ENCODE assay signal across 11 cellular contexts in genomic region chr14:74571441-74571841, GRCh38. TPM values are rescaled to one million over a fixed set of nuclear protein-coding genes. Genes with fewer than 3 reads are reported as not detected.
DNase-seq lines count a peak whose midpoint lies in the region; ATAC-seq and TF ChIP-seq lines count a peak whose summit lies in the region.
"Had no signal": no experiment of that assay in that cellular context is flagged by ENCODE, and none has a peak within 500 bp of the region (broad histone marks: within the 10 kb centered on the region; RNA-seq: fewer than 3 reads in every experiment).

No MANE protein-coding gene starts in this region.

- no peaks in the 10 kb centered on the region for H3K27me3 Mint-ChIP-seq in brain

- H3K9me3 ChIP-seq in lung (ENCODE audit: control insufficient read depth in 2 of 2, insufficient read depth in 1 of 2, low read length in 1 of 2) (no peaks in the 10 kb centered on the region), tibial artery (no peaks in the 10 kb centered on the region)

- peak; percentile 35 for DNase-seq in NCI-H748 (lab: John Stamatoyannopoulos, UW; ENCODE audit: unreplicated experiment)
- no peak for DNase-seq in NCI-H748 treated with DMSO at 0.1 percent for 48 hours (lab: John Stamatoyannopoulos, UW)
- no peak for DNase-seq in lung (ENCODE audit: low spot score)
- peak in 1 of 2 donors; percentile 47 for DNase-seq in tibial artery
- DNase-seq in UCSD-AML1 (lab: John Stamatoyannopoulos, UW; ENCODE audit: unreplicated experiment), result no peak
- no peak for DNase-seq in NCI-H2029 treated with DMSO at 0.1 percent for 48 hours (lab: John Stamatoyannopoulos, UW)
- DNase-seq: stimulated activated CD4-positive, alpha-beta T cell treated with anti-CD3 and anti-CD28 coated beads, Interleukin-4, amount 100 ng/mL, for 4 hours had no signal

- no peaks in the 10 kb centered on the region for H3K36me3 Mint-ChIP-seq in brain

- WGBS in lung, 2 donors, result 31 to 39% methylated on average over 9 of the region's 9 CpGs

- H3K36me3 ChIP-seq in lung (ENCODE audit: control insufficient read depth in 2 of 2, insufficient read depth in 2 of 2, low read length in 2 of 2), result no peaks in the 10 kb centered on the region
- H3K36me3 ChIP-seq in tibial artery, result no peaks in the 10 kb centered on the region

- peaks cover 61% of the 10 kb centered on the region for H3K4me1 Mint-ChIP-seq in brain

- H3K27me3 ChIP-seq in lung (ENCODE audit: control insufficient read depth, insufficient read depth) (no peaks in the 10 kb centered on the region), tibial artery (no peaks in the 10 kb centered on the region)

- H3K4me3 ChIP-seq in lung (no peak overlapping the region), tibial artery (peak overlapping the region; percentile 18 to 27)
- H3K4me3 ChIP-seq: K562 had no signal

- H3K4me1 ChIP-seq in lung (ENCODE audit: control insufficient read depth in 2 of 2, insufficient read depth in 2 of 2, low read length in 2 of 2) (peaks cover 0 to 12% of the 10 kb centered on the region in 2 donors), tibial artery (peaks cover 4 to 99% (median 87%) of the 10 kb centered on the region in 4 donors)

- peaks cover 0 to 2% (median 0%) of the 10 kb centered on the region in 5 experiments for H3K9me3 Mint-ChIP-seq in brain
- H3K9me3 Mint-ChIP-seq: central memory CD8-positive, alpha-beta T cell had no signal

- intact Hi-C loops in tibial artery (cut with DNase I; ENCODE audit: low total_unique reads), result no loop called here

- peak overlapping the region in 3 of 5 experiments; percentile 53 to 71 (median 70) for H3K4me3 Mint-ChIP-seq in brain

- peak overlapping the region in 3 of 5 experiments; percentile 91 to 94 (median 92) for H3K27ac Mint-ChIP-seq in brain

- H3K27ac ChIP-seq in lung (ENCODE audit: low read depth in 1 of 2, low read length in 1 of 2), result peak overlapping the region; percentile 25 to 72
- H3K27ac ChIP-seq in tibial artery, result peak overlapping the region; percentile 78 to 80

- TF ChIP-seq CTCF in brain (conservative IDR thresholded peaks at IDR 0.05) (no peak), lung (IDR thresholded peaks at IDR 0.05; ENCODE audit: control extremely low read depth, extremely low read depth) (no peak), tibial artery (IDR thresholded peaks at IDR 0.05) (no peak)

- peak; percentile 5 for ATAC-seq in lung (ENCODE audit: insufficient read depth, low FRiP score)
- ATAC-seq in HG02642 (IDR thresholded peaks at IDR 0.05; ENCODE audit: poor library complexity, unreplicated experiment), result no peak
- ATAC-seq: K562 had no signal

RNA-seq across cellular contexts. Expression of gene LTBP2, which starts 40.6 kb away (rescaled TPM):
- 2.8 TPM for polyA plus RNA-seq in brain (ENCODE audit: insufficient read depth, low read depth, low replicate concordance)
- 10 to 100 TPM; 33.4 to 78.4 TPM for total RNA-seq in lung
- polyA plus RNA-seq in lung, result 10 to 100 TPM; 13.2 to 18.2 TPM
